1 cellular context compared by ENCODE assay signal in genomic region chr6:131978522-131978921, GRCh38.
A peak's percentile ranks its signal among the peaks of the same experiment; 100 is the strongest.
TF ChIP-seq lines count a peak whose summit lies in the region.

No MANE protein-coding gene starts in this region.

TF ChIP-seq in HepG2, 621 proteins besides CTCF, POLR2A, EP300 and RAD21 (continued from another document and continues in another):
- no peak for TF ChIP-seq HNRNPH1 (optimal IDR thresholded peaks at IDR 0.05; ENCODE audit: low read depth, low read length)
- TF ChIP-seq LCORL (IDR thresholded peaks at IDR 0.05): no peak
- TF ChIP-seq LCORL (CRISPR knock-in tag; IDR thresholded peaks at IDR 0.05): peak; percentile 48; the same call in 1 of the 2 replicates
- peak; percentile 82 for TF ChIP-seq KDM6A (CRISPR knock-in tag; IDR thresholded peaks at IDR 0.05; ENCODE audit: low read depth)
- peak; percentile 65 for TF ChIP-seq HOMEZ (CRISPR knock-in tag; IDR thresholded peaks at IDR 0.05; ENCODE audit: low read depth)
- TF ChIP-seq RCOR2 (CRISPR knock-in tag; IDR thresholded peaks at IDR 0.05): peak; percentile 57; the same call in 1 of the 2 replicates
- TF ChIP-seq DMAP1 (CRISPR knock-in tag; IDR thresholded peaks at IDR 0.05): peak; percentile 29; the same call in 1 of the 2 replicates
- no peak for TF ChIP-seq RFX1 (IDR thresholded peaks at IDR 0.05)
- TF ChIP-seq ZNF580 (CRISPR knock-in tag; IDR thresholded peaks at IDR 0.05; ENCODE audit: borderline replicate concordance, low read depth): 0 out of 2 replicates have a peak, but pooled peaks have one; percentile 25
- TF ChIP-seq STAG1 (CRISPR knock-in tag; IDR thresholded peaks at IDR 0.05): peak; percentile 15; the same call in 1 of the 2 replicates
- peak; percentile 57; the same call in 1 of the 2 replicates for TF ChIP-seq ZNF331 (CRISPR knock-in tag; IDR thresholded peaks at IDR 0.05)
- TF ChIP-seq RXRB (CRISPR knock-in tag; IDR thresholded peaks at IDR 0.05; ENCODE audit: borderline replicate concordance): peak; percentile 58; the same call in 1 of the 2 replicates
- no peak for TF ChIP-seq ZSCAN31 (CRISPR knock-in tag; IDR thresholded peaks at IDR 0.05; ENCODE audit: low read depth)
- 0 out of 2 replicates have a peak, but pooled peaks have one; percentile 10 for TF ChIP-seq MNT (IDR thresholded peaks at IDR 0.05)
- TF ChIP-seq SETDB1 (CRISPR knock-in tag; IDR thresholded peaks at IDR 0.05; ENCODE audit: borderline replicate concordance): no peak
- TF ChIP-seq, protein P1, sequence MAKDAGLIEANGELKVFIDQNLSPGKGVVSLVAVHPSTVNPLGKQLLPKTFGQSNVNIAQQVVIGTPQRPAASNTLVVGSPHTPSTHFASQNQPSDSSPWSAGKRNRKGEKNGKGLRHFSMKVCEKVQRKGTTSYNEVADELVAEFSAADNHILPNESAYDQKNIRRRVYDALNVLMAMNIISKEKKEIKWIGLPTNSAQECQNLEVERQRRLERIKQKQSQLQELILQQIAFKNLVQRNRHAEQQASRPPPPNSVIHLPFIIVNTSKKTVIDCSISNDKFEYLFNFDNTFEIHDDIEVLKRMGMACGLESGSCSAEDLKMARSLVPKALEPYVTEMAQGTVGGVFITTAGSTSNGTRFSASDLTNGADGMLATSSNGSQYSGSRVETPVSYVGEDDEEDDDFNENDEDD (CRISPR knock-in tag; IDR thresholded peaks at IDR 0.05; ENCODE audit: borderline replicate concordance): no peak; the same call in 1 of the 2 replicates
- TF ChIP-seq ZNF589 (CRISPR knock-in tag; conservative IDR thresholded peaks at IDR 0.05): no peak
- TF ChIP-seq, protein P2, sequence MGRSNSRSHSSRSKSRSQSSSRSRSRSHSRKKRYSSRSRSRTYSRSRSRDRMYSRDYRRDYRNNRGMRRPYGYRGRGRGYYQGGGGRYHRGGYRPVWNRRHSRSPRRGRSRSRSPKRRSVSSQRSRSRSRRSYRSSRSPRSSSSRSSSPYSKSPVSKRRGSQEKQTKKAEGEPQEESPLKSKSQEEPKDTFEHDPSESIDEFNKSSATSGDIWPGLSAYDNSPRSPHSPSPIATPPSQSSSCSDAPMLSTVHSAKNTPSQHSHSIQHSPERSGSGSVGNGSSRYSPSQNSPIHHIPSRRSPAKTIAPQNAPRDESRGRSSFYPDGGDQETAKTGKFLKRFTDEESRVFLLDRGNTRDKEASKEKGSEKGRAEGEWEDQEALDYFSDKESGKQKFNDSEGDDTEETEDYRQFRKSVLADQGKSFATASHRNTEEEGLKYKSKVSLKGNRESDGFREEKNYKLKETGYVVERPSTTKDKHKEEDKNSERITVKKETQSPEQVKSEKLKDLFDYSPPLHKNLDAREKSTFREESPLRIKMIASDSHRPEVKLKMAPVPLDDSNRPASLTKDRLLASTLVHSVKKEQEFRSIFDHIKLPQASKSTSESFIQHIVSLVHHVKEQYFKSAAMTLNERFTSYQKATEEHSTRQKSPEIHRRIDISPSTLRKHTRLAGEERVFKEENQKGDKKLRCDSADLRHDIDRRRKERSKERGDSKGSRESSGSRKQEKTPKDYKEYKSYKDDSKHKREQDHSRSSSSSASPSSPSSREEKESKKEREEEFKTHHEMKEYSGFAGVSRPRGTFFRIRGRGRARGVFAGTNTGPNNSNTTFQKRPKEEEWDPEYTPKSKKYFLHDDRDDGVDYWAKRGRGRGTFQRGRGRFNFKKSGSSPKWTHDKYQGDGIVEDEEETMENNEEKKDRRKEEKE (IDR thresholded peaks at IDR 0.05): no peak
- TF ChIP-seq, protein P3, sequence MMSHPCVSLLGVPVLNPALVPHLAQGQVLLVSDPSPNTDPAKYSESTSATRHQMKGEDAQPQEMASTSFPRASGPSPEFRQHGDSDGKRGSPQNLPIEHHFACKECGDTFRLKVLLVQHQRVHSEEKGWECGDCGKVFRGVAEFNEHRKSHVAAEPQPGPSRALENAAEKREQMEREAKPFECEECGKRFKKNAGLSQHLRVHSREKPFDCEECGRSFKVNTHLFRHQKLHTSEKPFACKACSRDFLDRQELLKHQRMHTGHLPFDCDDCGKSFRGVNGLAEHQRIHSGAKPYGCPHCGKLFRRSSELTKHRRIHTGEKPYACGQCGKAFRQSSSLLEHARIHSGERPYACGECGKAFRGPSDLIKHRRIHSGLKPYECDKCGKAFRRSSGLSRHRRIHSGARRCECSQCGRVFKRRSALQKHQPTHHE (CRISPR knock-in tag; IDR thresholded peaks at IDR 0.05; ENCODE audit: borderline replicate concordance): no peak
- TF ChIP-seq, protein P4, sequence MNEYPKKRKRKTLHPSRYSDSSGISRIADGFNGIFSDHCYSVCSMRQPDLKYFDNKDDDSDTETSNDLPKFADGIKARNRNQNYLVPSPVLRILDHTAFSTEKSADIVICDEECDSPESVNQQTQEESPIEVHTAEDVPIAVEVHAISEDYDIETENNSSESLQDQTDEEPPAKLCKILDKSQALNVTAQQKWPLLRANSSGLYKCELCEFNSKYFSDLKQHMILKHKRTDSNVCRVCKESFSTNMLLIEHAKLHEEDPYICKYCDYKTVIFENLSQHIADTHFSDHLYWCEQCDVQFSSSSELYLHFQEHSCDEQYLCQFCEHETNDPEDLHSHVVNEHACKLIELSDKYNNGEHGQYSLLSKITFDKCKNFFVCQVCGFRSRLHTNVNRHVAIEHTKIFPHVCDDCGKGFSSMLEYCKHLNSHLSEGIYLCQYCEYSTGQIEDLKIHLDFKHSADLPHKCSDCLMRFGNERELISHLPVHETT (CRISPR knock-in tag; conservative IDR thresholded peaks at IDR 0.05): no peak
- TF ChIP-seq NR2F1 (CRISPR knock-in tag; IDR thresholded peaks at IDR 0.05): 0 out of 4 replicates have a peak, but pooled peaks of 1 of the 2 experiments have one; percentile 19
- TF ChIP-seq NCOA2 (CRISPR knock-in tag; IDR thresholded peaks at IDR 0.05): peak; percentile 67
- TF ChIP-seq TEAD3 (CRISPR knock-in tag; optimal IDR thresholded peaks at IDR 0.05; ENCODE audit: borderline replicate concordance): peak; percentile 81
- TF ChIP-seq CREM (IDR thresholded peaks at IDR 0.05): peak; percentile 65
- TF ChIP-seq CREM (CRISPR knock-in tag; IDR thresholded peaks at IDR 0.05): no peak
- peak; percentile 77 for TF ChIP-seq HDAC2 (CRISPR knock-in tag; IDR thresholded peaks at IDR 0.05)
- peak; percentile 73 for TF ChIP-seq BCL6 (CRISPR knock-in tag; IDR thresholded peaks at IDR 0.05)
- TF ChIP-seq DNMT3B (CRISPR knock-in tag; conservative IDR thresholded peaks at IDR 0.05): 0 out of 2 replicates have a peak, but pooled peaks have one; percentile 37
- no peak for TF ChIP-seq ZBTB1 (CRISPR knock-in tag; IDR thresholded peaks at IDR 0.05; ENCODE audit: borderline replicate concordance)
- peak; percentile 64 for TF ChIP-seq POGZ (CRISPR knock-in tag; IDR thresholded peaks at IDR 0.05)
- TF ChIP-seq SRF (IDR thresholded peaks at IDR 0.05; ENCODE audit: low read depth, low read length): no peak
- no peak for TF ChIP-seq CBX2 (IDR thresholded peaks at IDR 0.05; ENCODE audit: low read depth, low read length)
- no peak for TF ChIP-seq CBX2 (CRISPR knock-in tag; IDR thresholded peaks at IDR 0.05; ENCODE audit: low read depth)
- TF ChIP-seq, protein P5, sequence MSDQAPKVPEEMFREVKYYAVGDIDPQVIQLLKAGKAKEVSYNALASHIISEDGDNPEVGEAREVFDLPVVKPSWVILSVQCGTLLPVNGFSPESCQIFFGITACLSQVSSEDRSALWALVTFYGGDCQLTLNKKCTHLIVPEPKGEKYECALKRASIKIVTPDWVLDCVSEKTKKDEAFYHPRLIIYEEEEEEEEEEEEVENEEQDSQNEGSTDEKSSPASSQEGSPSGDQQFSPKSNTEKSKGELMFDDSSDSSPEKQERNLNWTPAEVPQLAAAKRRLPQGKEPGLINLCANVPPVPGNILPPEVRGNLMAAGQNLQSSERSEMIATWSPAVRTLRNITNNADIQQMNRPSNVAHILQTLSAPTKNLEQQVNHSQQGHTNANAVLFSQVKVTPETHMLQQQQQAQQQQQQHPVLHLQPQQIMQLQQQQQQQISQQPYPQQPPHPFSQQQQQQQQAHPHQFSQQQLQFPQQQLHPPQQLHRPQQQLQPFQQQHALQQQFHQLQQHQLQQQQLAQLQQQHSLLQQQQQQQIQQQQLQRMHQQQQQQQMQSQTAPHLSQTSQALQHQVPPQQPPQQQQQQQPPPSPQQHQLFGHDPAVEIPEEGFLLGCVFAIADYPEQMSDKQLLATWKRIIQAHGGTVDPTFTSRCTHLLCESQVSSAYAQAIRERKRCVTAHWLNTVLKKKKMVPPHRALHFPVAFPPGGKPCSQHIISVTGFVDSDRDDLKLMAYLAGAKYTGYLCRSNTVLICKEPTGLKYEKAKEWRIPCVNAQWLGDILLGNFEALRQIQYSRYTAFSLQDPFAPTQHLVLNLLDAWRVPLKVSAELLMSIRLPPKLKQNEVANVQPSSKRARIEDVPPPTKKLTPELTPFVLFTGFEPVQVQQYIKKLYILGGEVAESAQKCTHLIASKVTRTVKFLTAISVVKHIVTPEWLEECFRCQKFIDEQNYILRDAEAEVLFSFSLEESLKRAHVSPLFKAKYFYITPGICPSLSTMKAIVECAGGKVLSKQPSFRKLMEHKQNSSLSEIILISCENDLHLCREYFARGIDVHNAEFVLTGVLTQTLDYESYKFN (CRISPR knock-in tag; conservative IDR thresholded peaks at IDR 0.05): peak; percentile 88
- TF ChIP-seq ZNF792 (CRISPR knock-in tag; IDR thresholded peaks at IDR 0.05): 0 out of 2 replicates have a peak, but pooled peaks have one; percentile 19
- peak; percentile 49; the same call in 1 of the 2 replicates for TF ChIP-seq HDAC1 (CRISPR knock-in tag; IDR thresholded peaks at IDR 0.05)
- TF ChIP-seq, protein P6, sequence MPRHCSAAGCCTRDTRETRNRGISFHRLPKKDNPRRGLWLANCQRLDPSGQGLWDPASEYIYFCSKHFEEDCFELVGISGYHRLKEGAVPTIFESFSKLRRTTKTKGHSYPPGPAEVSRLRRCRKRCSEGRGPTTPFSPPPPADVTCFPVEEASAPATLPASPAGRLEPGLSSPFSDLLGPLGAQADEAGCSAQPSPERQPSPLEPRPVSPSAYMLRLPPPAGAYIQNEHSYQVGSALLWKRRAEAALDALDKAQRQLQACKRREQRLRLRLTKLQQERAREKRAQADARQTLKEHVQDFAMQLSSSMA (CRISPR knock-in tag; IDR thresholded peaks at IDR 0.05): no peak
- TF ChIP-seq HNF4G (IDR thresholded peaks at IDR 0.05; ENCODE audit: borderline replicate concordance, low read depth, low read length): peak; percentile 82
- peak; percentile 55; the same call in 1 of the 2 replicates for TF ChIP-seq HNF4G (CRISPR knock-in tag; IDR thresholded peaks at IDR 0.05; ENCODE audit: borderline replicate concordance, low read depth)
- peak; percentile 81 for TF ChIP-seq FOXA3 (CRISPR knock-in tag; IDR thresholded peaks at IDR 0.05)
- no peak for TF ChIP-seq ZNF253 (CRISPR knock-in tag; IDR thresholded peaks at IDR 0.05; ENCODE audit: borderline replicate concordance)
- peak; percentile 72; the same call in 1 of the 2 replicates for TF ChIP-seq HMG20A (CRISPR knock-in tag; IDR thresholded peaks at IDR 0.05; ENCODE audit: borderline replicate concordance)
- TF ChIP-seq SOX6 (IDR thresholded peaks at IDR 0.05): no peak
- peak; percentile 65 for TF ChIP-seq SOX6 (CRISPR knock-in tag; IDR thresholded peaks at IDR 0.05)
- TF ChIP-seq HNRNPUL1 (IDR thresholded peaks at IDR 0.05; ENCODE audit: low read depth, low read length): no peak
- TF ChIP-seq CEBPG (CRISPR knock-in tag; IDR thresholded peaks at IDR 0.05): peak; percentile 53
- TF ChIP-seq SOX13 (IDR thresholded peaks at IDR 0.05): no peak
- peak in 1 of 2 experiments; percentile 65; a peak in 2 of 4 replicates for TF ChIP-seq SOX13 (CRISPR knock-in tag; conservative IDR thresholded peaks at IDR 0.05 in 1 of 2, IDR thresholded peaks at IDR 0.05 in 1 of 2)
- TF ChIP-seq ASH2L (IDR thresholded peaks at IDR 0.05; ENCODE audit: insufficient read length, low read depth, low read length): peak; percentile 40
- 0 out of 2 replicates have a peak, but pooled peaks have one; percentile 1 for TF ChIP-seq CCDC6 (CRISPR knock-in tag; IDR thresholded peaks at IDR 0.05)
- peak; percentile 63; the same call in 1 of the 2 replicates for TF ChIP-seq ELF3 (CRISPR knock-in tag; IDR thresholded peaks at IDR 0.05)
- TF ChIP-seq MED1 (CRISPR knock-in tag; IDR thresholded peaks at IDR 0.05): peak; percentile 77
- peak; percentile 79 for TF ChIP-seq FOXP4 (CRISPR knock-in tag; IDR thresholded peaks at IDR 0.05)
- TF ChIP-seq TARDBP (CRISPR knock-in tag; IDR thresholded peaks at IDR 0.05): peak; percentile 47; the same call in 1 of the 2 replicates
- no peak for TF ChIP-seq ZNF20 (CRISPR knock-in tag; IDR thresholded peaks at IDR 0.05)
